ENCODE assay signal across 14 cellular contexts in genomic region chr1:94741510-94741909, GRCh38.
DNase-seq lines count a peak whose midpoint lies in the region; ATAC-seq, FAIRE-seq and TF ChIP-seq lines count a peak whose summit lies in the region.
"Had no signal": no experiment of that assay in that cellular context is flagged by ENCODE, and none has a peak within 500 bp of the region (broad histone marks: within the 10 kb centered on the region; RNA-seq: fewer than 3 reads in every experiment).

No MANE protein-coding gene starts in this region.

- no peaks in the 10 kb centered on the region for H3K9me3 ChIP-seq in keratinocyte (ENCODE audit: control insufficient read depth, low read depth, low read length)
- H3K9me3 ChIP-seq: pancreas, stomach had no signal

- DNase-seq in AML-193 (lab: John Stamatoyannopoulos, UW) (peak; percentile 38 to 64), HL-60 (ENCODE audit: low read depth in 1 of 2, low spot score in 1 of 2) (no peak), SK-MEL-5 (ENCODE audit: low read depth, low spot score) (peak; percentile 32), keratinocyte (ENCODE audit: low read depth, low spot score) (no peak), NCI-H2171 treated with DMSO at 0.1 percent for 48 hours (lab: John Stamatoyannopoulos, UW) (no peak), caudate nucleus (lab: John Stamatoyannopoulos, UW) (no peak), T1000 (lab: John Stamatoyannopoulos, UW) (no peak)
- DNase-seq: activated CD4-positive, alpha-beta T cell treated with anti-CD3 and anti-CD28 coated beads for 48 hours; activated T-cell treated with anti-CD3 and anti-CD28 coated beads for 4 hours; MM.1S; pancreas; stomach had no signal

- dilution Hi-C loops in keratinocyte (cut with MboI; ENCODE audit: extremely low pct_ligation_motif_present, low sequenced_read_pairs) = no loop called here

- H3K36me3 ChIP-seq in keratinocyte (ENCODE audit: control insufficient read depth in 2 of 2, extremely low read depth in 1 of 2, insufficient read depth in 2 of 2, low read length in 2 of 2) = no peaks in the 10 kb centered on the region
- H3K36me3 ChIP-seq: pancreas, stomach had no signal

- H3K79me2 ChIP-seq in keratinocyte (ENCODE audit: control insufficient read depth, insufficient read depth, low read length) = no peaks in the 10 kb centered on the region

- no peaks in the 10 kb centered on the region for H3K9me1 ChIP-seq in keratinocyte (ENCODE audit: control insufficient read depth, extremely low read depth, insufficient read depth, low read length)

- no peak overlapping the region for H2AFZ ChIP-seq in keratinocyte (ENCODE audit: control insufficient read depth, low read length)

- no peaks in the 10 kb centered on the region for H4K20me1 ChIP-seq in keratinocyte (ENCODE audit: control insufficient read depth, extremely low read depth, insufficient read depth, low read length)

- H3K27me3 ChIP-seq in HL-60 (ENCODE audit: insufficient read depth, poor library complexity, severe bottlenecking) (no peaks in the 10 kb centered on the region), keratinocyte (ENCODE audit: control insufficient read depth, extremely low read depth, insufficient read depth, low read length) (no peaks in the 10 kb centered on the region)
- H3K27me3 ChIP-seq: pancreas, stomach had no signal

- no peak for TF ChIP-seq CTCF in HL-60 (IDR thresholded peaks at IDR 0.05; ENCODE audit: insufficient read depth, low read length)
- TF ChIP-seq CTCF in keratinocyte (optimal IDR thresholded peaks at IDR 0.05 in 1 of 3, IDR thresholded peaks at IDR 0.05 in 1 of 3, conservative IDR thresholded peaks at IDR 0.05 in 1 of 3; ENCODE audit: extremely low read depth in 1 of 3, insufficient read depth in 2 of 3, low read length in 3 of 3) = no peak

- in situ Hi-C loops in SK-MEL-5 (cut with HindIII; ENCODE audit: low pct_unique_long_range_greater_than_20kb, low sequenced_read_pairs) = no loop called here

- H3K4me1 ChIP-seq in keratinocyte (ENCODE audit: control insufficient read depth, extremely low read depth, insufficient read depth, low read length) = peaks cover 26% of the 10 kb centered on the region
- H3K4me1 ChIP-seq: pancreas had no signal

- H3K4me3 ChIP-seq in HL-60 (replicated peaks; ENCODE audit: insufficient read depth, low read length) = no peak overlapping the region
- H3K4me3 ChIP-seq in keratinocyte (ENCODE audit: control insufficient read depth in 2 of 3, extremely low read depth in 1 of 3, insufficient read depth in 2 of 3, low read depth in 1 of 3, low read length in 3 of 3) = no peak overlapping the region
- H3K4me3 ChIP-seq: pancreas, stomach had no signal

- H3K27ac ChIP-seq in HL-60 (replicated peaks) = peak overlapping the region; percentile 8; the same call in 1 of the 2 replicates
- H3K27ac ChIP-seq in keratinocyte (ENCODE audit: control insufficient read depth, insufficient read depth, low read length) = no peak overlapping the region
- H3K27ac ChIP-seq in caudate nucleus (ENCODE audit: low read depth, low read length) = no peak overlapping the region
- H3K27ac ChIP-seq: pancreas, stomach had no signal

- FAIRE-seq in keratinocyte (lab: Jason Lieb, UNC) = peak; percentile 39
- FAIRE-seq: islet of Langerhans, pancreas had no signal

- no peak for ATAC-seq in GM19023 (IDR thresholded peaks at IDR 0.05; ENCODE audit: unreplicated experiment)
- ATAC-seq: pancreas had no signal

- H3K4me2 ChIP-seq in keratinocyte (ENCODE audit: control insufficient read depth, extremely low read depth, insufficient read depth, low read depth, low read length) = no peak overlapping the region

- no peak overlapping the region for H3K9ac ChIP-seq in keratinocyte (ENCODE audit: control insufficient read depth, extremely low read depth, insufficient read depth, low read length)

Comparison
In these comparisons a context has a peak if more than half of its experiments do, and no peak if none do; other contexts are left out.
1. DNase-seq: peak in AML-193 (2 of 2) and SK-MEL-5 (single experiment); none in HL-60 (0 of 2), keratinocyte (single experiment), NCI-H2171 treated with DMSO at 0.1 percent for 48 hours (single experiment), caudate nucleus (0 of 61) and T1000 (single experiment).